ENCODE assay signal across 6 cellular contexts in genomic region chr17:41810659-41811548, GRCh38. TPM values are rescaled to one million over a fixed set of nuclear protein-coding genes. Genes with fewer than 3 reads are reported as not detected.
DNase-seq lines count a peak whose midpoint lies in the region; ATAC-seq and TF ChIP-seq lines count a peak whose summit lies in the region.

No MANE protein-coding gene starts in this region.

- peak overlapping the region; percentile 87 for H3K27ac ChIP-seq in VCaP

- peak; percentile 30 for DNase-seq in ELR (ENCODE audit: low read depth)
- no peak for DNase-seq in left colon

- TF ChIP-seq CTCF in VCaP (conservative IDR thresholded peaks at IDR 0.05): no peak

- intact Hi-C loops in left colon (cut with DNase I, micrococcal nuclease): no loop called here

- ATAC-seq in left colon (peak; percentile 23), GM18517 (IDR thresholded peaks at IDR 0.05; ENCODE audit: unreplicated experiment) (no peak), GM21737 (IDR thresholded peaks at IDR 0.05; ENCODE audit: unreplicated experiment) (no peak), GM19351 (IDR thresholded peaks at IDR 0.05; ENCODE audit: unreplicated experiment) (no peak)

RNA-seq across cellular contexts. Expression of gene P3H4, which starts 0.8 kb away (rescaled TPM):
- 10 to 100 TPM; 10.7 to 15.3 TPM for total RNA-seq in left colon

RNA-seq across cellular contexts. Expression of gene FKBP10, which starts 1.9 kb away (rescaled TPM):
- total RNA-seq in left colon: 10 to 100 TPM in 1 of 2 donors, 1 to 10 TPM in 1; 4.2 to 10.8 TPM

RNA-seq across cellular contexts. Expression of gene JUP, which starts 24.4 kb away (rescaled TPM):
- total RNA-seq in left colon: 100 to 1,000 TPM; 343 to 345 TPM

RNA-seq across cellular contexts. Expression of gene NT5C3B, which starts 25.1 kb away (rescaled TPM):
- total RNA-seq in left colon: 10 to 100 TPM; 16.0 to 18.8 TPM

RNA-seq across cellular contexts. Expression of gene KLHL10, which starts 26.7 kb away (rescaled TPM):
- total RNA-seq in left colon: not detected
